ENCODE assay signal across 10 cellular contexts in the genomic region with DNA sequence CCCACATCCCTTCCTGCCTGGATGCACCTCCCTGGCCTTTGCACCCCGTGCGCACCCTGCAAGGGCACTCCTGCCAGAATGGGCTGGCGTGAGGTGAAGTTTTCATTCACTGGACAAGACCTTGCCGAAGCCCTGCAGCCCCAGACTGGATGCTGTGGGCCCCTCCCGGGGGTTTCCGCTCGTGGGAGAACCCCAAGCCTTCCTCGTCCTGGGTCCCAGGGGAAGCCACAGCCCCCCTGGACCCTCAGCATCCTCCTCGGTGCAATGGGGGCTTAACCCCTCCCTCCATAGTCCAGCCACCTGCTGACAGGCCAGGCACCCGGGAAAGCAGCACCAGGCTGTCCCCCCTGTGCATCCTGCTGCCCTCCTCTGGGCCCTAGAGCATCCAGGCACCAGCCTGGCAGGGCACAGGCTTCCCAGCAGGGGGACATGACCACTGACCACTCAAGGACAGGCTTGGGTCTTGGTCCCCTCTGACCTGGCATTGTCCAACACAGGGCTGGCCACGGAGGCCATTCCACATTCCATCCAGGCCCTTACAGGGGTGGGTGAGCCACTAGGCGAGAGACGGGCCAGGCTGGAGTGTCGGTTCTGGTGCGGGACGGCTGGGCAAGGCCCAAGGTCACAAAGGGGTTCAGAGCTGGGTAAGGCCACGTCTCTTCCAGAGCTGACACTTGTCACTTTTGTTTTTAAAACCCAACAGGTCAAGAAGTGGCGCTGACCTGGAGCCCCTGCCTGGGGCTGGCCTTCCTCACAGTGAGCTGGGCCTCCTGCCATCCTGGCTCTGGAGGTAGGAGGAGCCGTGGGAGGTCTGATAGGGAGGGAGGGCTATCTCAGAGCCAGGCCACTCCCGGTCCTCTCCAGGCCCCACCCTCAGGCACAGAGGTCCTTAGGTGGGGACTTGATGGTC. TPM values are rescaled to one million over a fixed set of nuclear protein-coding genes. Genes with fewer than 3 reads are reported as not detected.
A peak's percentile ranks its signal among the peaks of the same experiment; 100 is the strongest.
DNase-seq lines count a peak whose midpoint lies in the region; ATAC-seq, FAIRE-seq and TF ChIP-seq lines count a peak whose summit lies in the region.
"Had no signal": no experiment of that assay in that cellular context is flagged by ENCODE, and none has a peak within 500 bp of the region (broad histone marks: within the 10 kb centered on the region; RNA-seq: fewer than 3 reads in every experiment).

No MANE protein-coding gene starts in this region.

- H3K9me3 ChIP-seq in HCT116 (ENCODE audit: control insufficient read depth in 1 of 2, insufficient read depth in 1 of 2, low read depth in 1 of 2, low read length in 2 of 2) (no peaks in the 10 kb centered on the region), GM12878 (replicated peaks; ENCODE audit: control insufficient read depth, insufficient read depth, low read length) (no peaks in the 10 kb centered on the region), hepatocyte (ENCODE audit: low read depth) (no peaks in the 10 kb centered on the region)

- H3K4me3 Mint-ChIP-seq in stimulated activated naive B cell treated with anti-CD40 and anti-IgM and Interleukin-4, amounts not matched to agents 10 μg/mL and 1 μg/mL and 100 μg/mL, for 72 hours: no peak overlapping the region

- H3K4me3 ChIP-seq in HCT116 (replicated peaks in 1 of 2; ENCODE audit: low read depth in 1 of 2, low read length in 2 of 2): no peak overlapping the region
- H3K4me3 ChIP-seq in GM12878: no peak overlapping the region
- no peak overlapping the region for H3K4me3 ChIP-seq in hepatocyte

- H3K79me2 ChIP-seq in HCT116 (ENCODE audit: insufficient read depth, low read length): peaks cover 18% of the 10 kb centered on the region; the same call in 1 of the 2 replicates
- no peaks in the 10 kb centered on the region for H3K79me2 ChIP-seq in GM12878 (ENCODE audit: control insufficient read depth, insufficient read depth, low read length)
- no peaks in the 10 kb centered on the region for H3K79me2 ChIP-seq in hepatocyte

- peak overlapping the region; percentile 21 for H3K27ac Mint-ChIP-seq in stimulated activated naive B cell treated with anti-CD40 and anti-IgM and Interleukin-4, amounts not matched to agents 10 μg/mL and 1 μg/mL and 100 μg/mL, for 72 hours

- TF ChIP-seq CTCF in HCT116 (IDR thresholded peaks at IDR 0.05 in 2 of 3, conservative IDR thresholded peaks at IDR 0.05 in 1 of 3; ENCODE audit: borderline replicate concordance in 1 of 3, insufficient read depth in 1 of 3, low read depth in 2 of 3, low read length in 2 of 3) (0 out of 6 replicates have a peak, but pooled peaks of 1 of the 3 experiments have one; percentile 17), GM12878 (IDR thresholded peaks at IDR 0.05 in 2 of 3, conservative IDR thresholded peaks at IDR 0.05 in 1 of 3; ENCODE audit: control insufficient read depth in 2 of 3, extremely low read depth in 1 of 3, insufficient read depth in 1 of 3, low read depth in 3 of 3, low read length in 3 of 3) (no peak), hepatocyte (IDR thresholded peaks at IDR 0.05; ENCODE audit: poor library complexity) (no peak)

- H3K4me1 ChIP-seq in HCT116 (ENCODE audit: control insufficient read depth in 1 of 2, insufficient read depth in 2 of 2, low read length in 2 of 2): peaks cover 8 to 57% of the 10 kb centered on the region in 2 experiments; a peak in 3 of 4 replicates
- no peaks in the 10 kb centered on the region for H3K4me1 ChIP-seq in GM12878 (ENCODE audit: control insufficient read depth, insufficient read depth, low read length)
- H3K4me1 ChIP-seq in hepatocyte (ENCODE audit: insufficient read depth): peaks cover 23% of the 10 kb centered on the region

- CTCF ChIA-PET in HCT116 (lab: Charles Lee) (interaction anchor here (2.4 kb wide), 1 partner anchor 102 kb away, joined by 21 read pairs; no protein-coding TSS in a partner anchor), GM12878 (lab: Yijun Ruan, JAX) (interaction anchor here (0.7 to 2.9 kb wide), 2 partner anchors 103 to 123 kb away, joined by 3 to 10 read pairs; no protein-coding TSS in a partner anchor)

- H3K9me2 ChIP-seq in HCT116 (ENCODE audit: insufficient read depth) (no peaks in the 10 kb centered on the region), hepatocyte (replicated peaks; ENCODE audit: insufficient read depth) (no peaks in the 10 kb centered on the region)

- no peak overlapping the region for H3K4me2 ChIP-seq in HCT116 (ENCODE audit: low read length)
- no peak overlapping the region for H3K4me2 ChIP-seq in GM12878 (ENCODE audit: control insufficient read depth, insufficient read depth)
- no peak overlapping the region for H3K4me2 ChIP-seq in hepatocyte

- intact Hi-C loops in HCT116 (cut with micrococcal nuclease): no loop called here
- intact Hi-C loops in GM12878 (cut with micrococcal nuclease; ENCODE audit: unreplicated experiment): no loop called here

- TF ChIP-seq POLR2A in HCT116 (IDR thresholded peaks at IDR 0.05; ENCODE audit: borderline replicate concordance, extremely low read depth, insufficient read depth, insufficient read length) (no peak), GM12878 (IDR thresholded peaks at IDR 0.05; ENCODE audit: low read depth, low read length) (no peak)

- no peak for FAIRE-seq in GM12878 (lab: Jason Lieb, UNC)

- SMC1A ChIA-PET in GM12878 (lab: Charles Lee; ENCODE audit: uncharacterized antibody, unreplicated experiment): no interaction called here

- TF ChIP-seq EP300 in GM12878 (IDR thresholded peaks at IDR 0.05; ENCODE audit: borderline replicate concordance in 1 of 2, control insufficient read depth in 1 of 2, low read depth in 2 of 2, low read length in 2 of 2): no peak

- H3K9ac ChIP-seq in HCT116 (ENCODE audit: low read length) (no peak overlapping the region), GM12878 (ENCODE audit: control insufficient read depth, insufficient read depth, low read length) (no peak overlapping the region)

- 80% methylated on average over 20 of the region's 20 CpGs for WGBS in GM12878 (ENCODE audit: insufficient coverage, insufficient replicate concordance, low lambda C conversion rate, missing lambda C conversion rate)
- 79% methylated on average over 20 of the region's 20 CpGs for WGBS in hepatocyte (ENCODE audit: low lambda C conversion rate, missing lambda C conversion rate)

- ATAC-seq in HCT116 (peak; percentile 71), GM12878 (peak; percentile 43), GM21529 (IDR thresholded peaks at IDR 0.05; ENCODE audit: unreplicated experiment) (no peak)
- ATAC-seq in stimulated activated naive B cell treated with anti-CD40 and anti-IgM and Interleukin-4, amounts not matched to agents 10 μg/mL and 1 μg/mL and 100 μg/mL, for 72 hours (replicated peaks): peak in 1 of 2 donors; percentile 24

- no peaks in the 10 kb centered on the region for H3K4me1 Mint-ChIP-seq in stimulated activated naive B cell treated with anti-CD40 and anti-IgM and Interleukin-4, amounts not matched to agents 10 μg/mL and 1 μg/mL and 100 μg/mL, for 72 hours

- RAD21 ChIA-PET in HCT116 (lab: Charles Lee; ENCODE audit: low non-redundant PET in 1 of 2, low total read pairs in 2 of 2, uncharacterized antibody in 2 of 2, unreplicated experiment in 2 of 2) (no interaction called here), GM12878 (lab: Charles Lee; ENCODE audit: unreplicated experiment) (no interaction called here)

- no peaks in the 10 kb centered on the region for H3K27me3 Mint-ChIP-seq in stimulated activated naive B cell treated with anti-CD40 and anti-IgM and Interleukin-4, amounts not matched to agents 10 μg/mL and 1 μg/mL and 100 μg/mL, for 72 hours

- POLR2A ChIA-PET in HCT116 (lab: Charles Lee): no interaction called here
- POLR2A ChIA-PET in GM12878 (lab: Charles Lee): no interaction called here

- H3K27me3 ChIP-seq in HCT116 (ENCODE audit: insufficient read depth, low read length) (no peaks in the 10 kb centered on the region), GM12878 (replicated peaks in 1 of 2; ENCODE audit: control insufficient read depth in 2 of 2, insufficient read depth in 2 of 2, low read length in 1 of 2) (no peaks in the 10 kb centered on the region), hepatocyte (no peaks in the 10 kb centered on the region)

- BruUV-seq in HCT116 (replicated peaks; lab: Mats Ljungman, UMichigan) (no TSS peak), GM12878 (replicated peaks; lab: Mats Ljungman, UMichigan) (no TSS peak)

- no peak for DNase-seq in HCT116 (ENCODE audit: low read depth, low spot score)
- no peak for DNase-seq in GM12878 (ENCODE audit: low read depth, low spot score)
- DNase-seq in hepatocyte (ENCODE audit: low spot score): peak; percentile 56
- no peak for DNase-seq in stimulated activated naive B cell treated with anti-CD40 and anti-IgM and Interleukin-4, amounts not matched to agents 10 μg/mL and 1 μg/mL and 100 μg/mL, for 72 hours
- no peak for DNase-seq in nucleus accumbens (lab: John Stamatoyannopoulos, UW)
- DNase-seq in midbrain (lab: John Stamatoyannopoulos, UW): no peak
- no peak for DNase-seq in NCI-H2029 treated with DMSO at 0.1 percent for 48 hours (lab: John Stamatoyannopoulos, UW)
- DNase-seq: effector CD4-positive, alpha-beta T cell; stimulated activated CD4-positive, alpha-beta T cell treated with anti-CD3 and anti-CD28 coated beads, Interleukin-1b, Interleukin-23, amount 100 ng/mL, for 48 hours had no signal

- peak overlapping the region; percentile 52 for H3K27ac ChIP-seq in HCT116 (ENCODE audit: low read depth, low read length)
- no peak overlapping the region for H3K27ac ChIP-seq in GM12878 (ENCODE audit: control insufficient read depth, insufficient read depth)
- H3K27ac ChIP-seq in hepatocyte: no peak overlapping the region

- H3K36me3 Mint-ChIP-seq in stimulated activated naive B cell treated with anti-CD40 and anti-IgM and Interleukin-4, amounts not matched to agents 10 μg/mL and 1 μg/mL and 100 μg/mL, for 72 hours: peaks cover 1 to 6% of the 10 kb centered on the region in 2 donors

- H4K20me1 ChIP-seq in HCT116 (ENCODE audit: insufficient read depth) (no peaks in the 10 kb centered on the region), GM12878 (ENCODE audit: control insufficient read depth, insufficient read depth) (no peaks in the 10 kb centered on the region), hepatocyte (ENCODE audit: insufficient read depth, poor library complexity, severe bottlenecking) (no peaks in the 10 kb centered on the region)

- H2AFZ ChIP-seq in HCT116 (ENCODE audit: low read depth, low read length, poor library complexity, severe bottlenecking): no peak overlapping the region
- no peak overlapping the region for H2AFZ ChIP-seq in GM12878 (ENCODE audit: control insufficient read depth, low read depth, low read length)
- no peak overlapping the region for H2AFZ ChIP-seq in hepatocyte

- in situ Hi-C loops in GM12878 (cut with MboI): no loop called here

- no peaks in the 10 kb centered on the region for H3K9me3 Mint-ChIP-seq in stimulated activated naive B cell treated with anti-CD40 and anti-IgM and Interleukin-4, amounts not matched to agents 10 μg/mL and 1 μg/mL and 100 μg/mL, for 72 hours

- H3K36me3 ChIP-seq in HCT116 (ENCODE audit: control insufficient read depth in 1 of 2, insufficient read depth in 2 of 2, low read length in 2 of 2): peaks cover 15 to 38% of the 10 kb centered on the region in 2 experiments; a peak in 3 of 4 replicates
- no peaks in the 10 kb centered on the region for H3K36me3 ChIP-seq in GM12878 (ENCODE audit: control insufficient read depth in 2 of 2, insufficient read depth in 2 of 2, low read length in 1 of 2)
- no peaks in the 10 kb centered on the region for H3K36me3 ChIP-seq in hepatocyte (replicated peaks; ENCODE audit: insufficient read depth, low read depth)

- TF ChIP-seq RAD21 in HCT116 (IDR thresholded peaks at IDR 0.05; ENCODE audit: low read depth) (no peak), GM12878 (IDR thresholded peaks at IDR 0.05; ENCODE audit: insufficient read depth, low read depth, low read length) (no peak)

RNA-seq across cellular contexts. Expression of a gene that starts 41.5 kb away (rescaled TPM):
- 14.5 TPM for total RNA-seq in HCT116 (2021; ENCODE audit: unreplicated experiment)
- 4.8 and 5.6 TPM in 2 replicates for polyA plus RNA-seq in HCT116 (2012)
- 59.9 and 66.3 TPM in 2 replicates for total RNA-seq in GM12878 (2013; cell fraction: nucleolus; rRNA removed)
- 3.6 and 6.2 TPM in 2 replicates for total RNA-seq in GM12878 (2014; rRNA removed)
- 5.7 and 7.7 TPM in 2 replicates for total RNA-seq in GM12878 (2014; rRNA removed; fragmentation: Illumina TruSeq; extraction: Trizol)
- total RNA-seq in GM12878 (2021): 7.6 and 10.1 TPM in 2 replicates
- polyA plus RNA-seq in GM12878 (2011; ENCODE audit: low read depth): 5.4 TPM
- polyA plus RNA-seq in GM12878 (2011; rRNA removed): 10.4 TPM in 2 replicates
- 9.0 and 9.3 TPM in 2 replicates for polyA plus RNA-seq in GM12878 (2011; cell fraction: cytosol; rRNA removed)
- 8.8 and 10.9 TPM in 2 replicates for polyA plus RNA-seq in GM12878 (2011; cell fraction: nucleus; rRNA removed)
- 9.0 and 9.1 TPM in 2 replicates for polyA plus RNA-seq in GM12878 (2012)
- 4.7 and 4.8 TPM in 2 replicates for polyA plus RNA-seq in GM12878 (2014; fragmentation: Illumina TruSeq; extraction: Trizol)
- 1 to 10 TPM in 1 of 2 experiments, under 1 TPM in 1; 0.72 to 1.0 TPM for polyA plus RNA-seq in GM12878 (2014; fragmentation: Nextera tagmentation; extraction: Ambion mirVana)
- 4.9 and 5.2 TPM in 2 replicates for polyA plus RNA-seq in GM12878 (2014; rRNA removed)
- 1 to 10 TPM; 2.4 to 4.4 TPM for polyA plus RNA-seq in GM12878 (2016; fragmentation: Nextera tagmentation; extraction: Ambion mirVana)
- polyA minus RNA-seq in GM12878 (2011; rRNA and poly(A)+ RNA removed): 17.7 and 23.9 TPM in 2 replicates
- polyA minus RNA-seq in GM12878 (2011; cell fraction: cytosol; rRNA and poly(A)+ RNA removed): 6.3 and 7.9 TPM in 2 replicates
- 15.0 and 19.8 TPM in 2 replicates for polyA minus RNA-seq in GM12878 (2011; cell fraction: nucleus; rRNA and poly(A)+ RNA removed)
- 28.0 and 31.0 TPM in 2 replicates for total RNA-seq in hepatocyte
- 12.3 and 13.7 TPM in 2 replicates for polyA plus RNA-seq in hepatocyte
